ENCODE assay signal across 8 cellular contexts in genomic region chr1:100868364-100868995, GRCh38. TPM values are rescaled to one million over a fixed set of nuclear protein-coding genes. Genes with fewer than 3 reads are reported as not detected.
DNase-seq lines count a peak whose midpoint lies in the region; ATAC-seq and TF ChIP-seq lines count a peak whose summit lies in the region.

No MANE protein-coding gene starts in this region.

- H3K36me3 ChIP-seq in MG63 = no peaks in the 10 kb centered on the region

- H3K4me3 Mint-ChIP-seq in neural crest cell = no peak overlapping the region

- peaks cover 2% of the 10 kb centered on the region for H3K36me3 Mint-ChIP-seq in neural crest cell (ENCODE audit: low read depth)

- peaks cover 19% of the 10 kb centered on the region for H3K4me1 Mint-ChIP-seq in neural crest cell

- no peak for ATAC-seq in GM18867 (IDR thresholded peaks at IDR 0.05; ENCODE audit: unreplicated experiment)

- TF ChIP-seq CTCF in GM10266 (IDR thresholded peaks at IDR 0.05; ENCODE audit: control insufficient read depth, insufficient read depth, low read depth, missing control alignments) = peak; percentile 54
- peak; percentile 84 for TF ChIP-seq CTCF in neural crest cell (conservative IDR thresholded peaks at IDR 0.05)

- no peaks in the 10 kb centered on the region for H3K9me3 ChIP-seq in MG63

- no peaks in the 10 kb centered on the region for H3K9me3 Mint-ChIP-seq in neural crest cell

- no peaks in the 10 kb centered on the region for H3K27me3 ChIP-seq in MG63

- DNase-seq in A172 (ENCODE audit: low spot score) (peak; percentile 23), GM10266 (ENCODE audit: extremely low spot score) (peak; percentile 12), NCI-H526 treated with DMSO at 0.1 percent for 48 hours (lab: John Stamatoyannopoulos, UW) (peak; percentile 11), dermis microvascular lymphatic vessel endothelial cell (ENCODE audit: low read depth in 2 of 2) (peak; percentile 40 to 64), neural crest cell (ENCODE audit: low read depth, low spot score) (no peak), MG63 (no peak)
- DNase-seq in activated CD4-positive, alpha-beta T cell treated with anti-CD3 and anti-CD28 coated beads, Interleukin-2, amount 50 U/mL, for 1 hour = no peak

- H3K4me3 ChIP-seq in MG63 = no peak overlapping the region

- no peak overlapping the region for H3K27ac Mint-ChIP-seq in neural crest cell (ENCODE audit: unreplicated experiment)

- H3K27me3 Mint-ChIP-seq in neural crest cell (ENCODE audit: low read depth) = no peaks in the 10 kb centered on the region

RNA-seq across cellular contexts. Expression of gene EXTL2, which starts 26.2 kb away (rescaled TPM):
- 20.9 and 24.3 TPM in 2 replicates for total RNA-seq in A172 (2014; rRNA removed; shearing (Covaris generic))
- total RNA-seq in dermis microvascular lymphatic vessel endothelial cell = 11.2 and 13.9 TPM in 2 replicates
- total RNA-seq in neural crest cell = 49.0 and 52.3 TPM in 2 replicates
- 15.8 and 21.1 TPM in 2 replicates for total RNA-seq in MG63 (2014; rRNA removed; shearing (Covaris generic); ENCODE audit: low replicate concordance)

RNA-seq across cellular contexts. Expression of gene SLC30A7, which starts 27.4 kb away (rescaled TPM):
- total RNA-seq in A172 (2014; rRNA removed; shearing (Covaris generic)) = 29.5 and 45.3 TPM in 2 replicates
- 27.5 and 35.8 TPM in 2 replicates for total RNA-seq in dermis microvascular lymphatic vessel endothelial cell
- 21.4 and 22.9 TPM in 2 replicates for total RNA-seq in neural crest cell
- total RNA-seq in MG63 (2014; rRNA removed; shearing (Covaris generic); ENCODE audit: low replicate concordance) = 15.2 and 26.6 TPM in 2 replicates

Comparison
In these comparisons a context has a peak if more than half of its experiments do, and no peak if none do; other contexts are left out.
1. DNase-seq: peak in A172 (single experiment), GM10266 (single experiment), NCI-H526 treated with DMSO at 0.1 percent for 48 hours (single experiment) and dermis microvascular lymphatic vessel endothelial cell (2 of 2); none in neural crest cell (single experiment), activated CD4-positive, alpha-beta T cell treated with anti-CD3 and anti-CD28 coated beads, Interleukin-2, amount 50 U/mL, for 1 hour (single experiment) and MG63 (single experiment).